25 cellular contexts compared by ENCODE assay signal in genomic region chr17:19613979-19614378, GRCh38.
"Had no signal": no experiment of that assay in that cellular context is flagged by ENCODE, and none has a peak within 500 bp of the region (broad histone marks: within the 10 kb centered on the region; RNA-seq: fewer than 3 reads in every experiment).

No MANE protein-coding gene starts in this region.

- H2AFZ ChIP-seq: PC-9 had no signal

- H3K27ac Mint-ChIP-seq: activated B cell treated with CpG ODN at 0.5 μM for 24 hours; activated CD4-positive, alpha-beta T cell treated with anti-CD3 and anti-CD28 coated beads, Interleukin-2, amount 10 ng/mL, durations not matched to agents 24 days and 14 days; activated CD8-positive, alpha-beta memory T cell treated with anti-CD3 and anti-CD28 coated beads, Interleukin-2, amount 10 ng/mL, durations not matched to agents 7 days and 5 days; activated naive CD4-positive, alpha-beta T cell treated with anti-CD3 and anti-CD28 coated beads, Interleukin-2, amount 50 U/mL, for 72 hours; activated naive CD8-positive, alpha-beta T cell treated with anti-CD3 and anti-CD28 coated beads, Interleukin-2, amount 50 U/mL, for 24 hours; activated T-cell treated with anti-CD3 and anti-CD28 coated beads, Interleukin-2, amount 50 U/mL, for 24 hours; activated T-helper 1 cell treated with anti-CD3 and anti-CD28 coated beads, Interleukin-12 subunit alpha, Interleukin-12 subunit beta, Interleukin-2, Interleukin-4 antibody, amounts not matched to agents 30 ng/mL and 10 ng/mL and 1 ng/mL, durations not matched to agents 14 hours and 24 hours and 36 hours; brain had no signal

- H3K4me2 ChIP-seq: PC-9 had no signal

- H3K27me3 Mint-ChIP-seq: activated B cell treated with CpG ODN at 0.5 μM for 24 hours; activated CD4-positive, alpha-beta T cell treated with anti-CD3 and anti-CD28 coated beads, Interleukin-2, amount 10 ng/mL, durations not matched to agents 24 days and 14 days; activated naive CD8-positive, alpha-beta T cell treated with anti-CD3 and anti-CD28 coated beads, Interleukin-2, amount 50 U/mL, for 24 hours; activated T-cell treated with anti-CD3 and anti-CD28 coated beads, Interleukin-2, amount 50 U/mL, for 24 hours had no signal

- ATAC-seq: activated CD8-positive, alpha-beta memory T cell treated with anti-CD3 and anti-CD28 coated beads, Interleukin-2, amount 10 ng/mL, durations not matched to agents 7 days and 5 days; activated naive CD4-positive, alpha-beta T cell treated with anti-CD3 and anti-CD28 coated beads, Interleukin-2, amount 50 U/mL, for 72 hours; activated naive CD8-positive, alpha-beta T cell treated with anti-CD3 and anti-CD28 coated beads, Interleukin-2, amount 50 U/mL, for 24 hours had no signal

- H3K4me3 Mint-ChIP-seq: activated B cell treated with CpG ODN at 0.5 μM for 24 hours; activated CD4-positive, alpha-beta T cell treated with anti-CD3 and anti-CD28 coated beads, Interleukin-2, amount 10 ng/mL, durations not matched to agents 24 days and 14 days; activated CD8-positive, alpha-beta memory T cell treated with anti-CD3 and anti-CD28 coated beads, Interleukin-2, amount 10 ng/mL, durations not matched to agents 7 days and 5 days; activated naive CD8-positive, alpha-beta T cell treated with anti-CD3 and anti-CD28 coated beads, Interleukin-2, amount 50 U/mL, for 24 hours; activated T-cell treated with anti-CD3 and anti-CD28 coated beads, Interleukin-2, amount 50 U/mL, for 24 hours; activated T-helper 1 cell treated with anti-CD3 and anti-CD28 coated beads, Interleukin-12 subunit alpha, Interleukin-12 subunit beta, Interleukin-2, Interleukin-4 antibody, amounts not matched to agents 30 ng/mL and 10 ng/mL and 1 ng/mL, durations not matched to agents 14 hours and 24 hours and 36 hours; brain had no signal

- DNase-seq: activated B cell treated with CpG ODN at 0.5 μM for 24 hours; activated CD4-positive, alpha-beta T cell treated with anti-CD3 and anti-CD28 coated beads for 1 hour; activated CD4-positive, alpha-beta T cell treated with anti-CD3 and anti-CD28 coated beads, Interleukin-2, amount 10 ng/mL, durations not matched to agents 24 days and 14 days; activated CD4-positive, alpha-beta T cell treated with anti-CD3 and anti-CD28 coated beads, Interleukin-2, amount 50 U/mL, for 48 hours; activated CD8-positive, alpha-beta memory T cell treated with anti-CD3 and anti-CD28 coated beads, Interleukin-2, amount 10 ng/mL, durations not matched to agents 7 days and 5 days; activated effector memory CD4-positive, alpha-beta T cell treated with anti-CD3 and anti-CD28 coated beads, Interleukin-2, amount 50 U/mL, for 16 hours; activated naive CD4-positive, alpha-beta T cell treated with Interleukin-2 at 50 U/mL for 16 hours; activated naive CD8-positive, alpha-beta T cell treated with anti-CD3 and anti-CD28 coated beads, Interleukin-2, amount 50 U/mL, for 24 hours; activated T-cell treated with anti-CD3 and anti-CD28 coated beads, Interleukin-2, amount 50 U/mL, for 24 hours; amygdala; Kasumi-1; KBM-7; NCI-H1092; NCI-H1436 treated with DMSO at 0.1 percent for 48 hours; NCI-H187 treated with DMSO at 0.1 percent for 48 hours; NCI-H2081 treated with DMSO at 0.1 percent for 48 hours; NCI-H446; NCI-H524; PC-9; SIG-M5; T-helper 2 cell; T1000 had no signal

- H3K4me3 ChIP-seq: PC-9 had no signal

- H3K27ac ChIP-seq: PC-9 had no signal

- H3K4me1 Mint-ChIP-seq: activated B cell treated with CpG ODN at 0.5 μM for 24 hours; activated CD4-positive, alpha-beta T cell treated with anti-CD3 and anti-CD28 coated beads, Interleukin-2, amount 10 ng/mL, durations not matched to agents 24 days and 14 days; brain had no signal
